ENCODE assay signal across 1 cellular context in the genomic region with DNA sequence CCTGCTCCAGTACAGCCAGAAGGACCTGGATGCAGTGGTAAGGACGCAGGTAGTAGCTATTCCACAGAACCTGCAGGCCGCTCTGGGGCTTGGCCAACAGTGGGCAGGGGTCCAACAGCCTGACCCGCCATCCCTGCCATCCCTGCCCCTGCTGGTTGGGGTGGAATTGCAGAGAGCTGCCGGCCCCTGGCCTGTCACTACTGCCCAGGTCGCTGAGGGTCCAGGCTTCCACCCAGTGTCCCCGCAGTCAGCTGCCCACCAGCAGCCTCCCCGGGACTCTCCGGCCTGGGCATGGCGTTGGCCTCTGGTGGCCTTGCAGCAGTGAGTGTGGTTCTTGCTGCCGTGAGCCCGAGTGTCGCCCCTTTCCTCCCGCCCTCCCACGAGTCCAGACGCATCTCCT.
TF ChIP-seq lines count a peak whose summit lies in the region.

No MANE protein-coding gene starts in this region.

TF ChIP-seq in HepG2, 621 proteins besides CTCF, POLR2A, EP300 and RAD21:
- TF ChIP-seq SP1 (IDR thresholded peaks at IDR 0.05), result no peak
- TF ChIP-seq SP1 (CRISPR knock-in tag; IDR thresholded peaks at IDR 0.05), result no peak
- TF ChIP-seq ZNF276 (CRISPR knock-in tag; IDR thresholded peaks at IDR 0.05; ENCODE audit: low read depth), result no peak
- peak; percentile 70 for TF ChIP-seq AGO2 (optimal IDR thresholded peaks at IDR 0.05; ENCODE audit: low read depth, low read length)
- TF ChIP-seq THAP11 (CRISPR knock-in tag; IDR thresholded peaks at IDR 0.05), result no peak
- TF ChIP-seq RBFOX2 (IDR thresholded peaks at IDR 0.05; ENCODE audit: low read depth, low read length), result peak; percentile 59
